8 cellular contexts compared by ENCODE assay signal in genomic region chr22:29768052-29768680, GRCh38. TPM values are rescaled to one million over a fixed set of nuclear protein-coding genes. Genes with fewer than 3 reads are reported as not detected.
A peak's percentile ranks its signal among the peaks of the same experiment; 100 is the strongest.
DNase-seq lines count a peak whose midpoint lies in the region; ATAC-seq and TF ChIP-seq lines count a peak whose summit lies in the region.

No MANE protein-coding gene starts in this region.

- H2BK15ac ChIP-seq in H9 (ENCODE audit: low read depth, low read length) = no peak overlapping the region

- H2BK20ac ChIP-seq in H9 (ENCODE audit: low read depth, low read length, poor library complexity, severe bottlenecking) = no peak overlapping the region

- no peak overlapping the region for H3K56ac ChIP-seq in H9 (ENCODE audit: insufficient read length, low read depth, low read length)

- H3K27ac Mint-ChIP-seq in H9 (peak overlapping the region; percentile 40 to 100 (median 99); a peak in 2 of 7 replicates), activated B cell treated with CpG ODN at 0.5 μM for 24 hours (peak overlapping the region; percentile 93)

- no peak overlapping the region for H4K8ac ChIP-seq in H9 (replicated peaks; ENCODE audit: insufficient read length, low read depth, low read length)

- H3K23me2 ChIP-seq in H9 (ENCODE audit: insufficient read length, low read depth, low read length, poor library complexity, severe bottlenecking) = peaks cover 13% of the 10 kb centered on the region

- H3K9ac ChIP-seq in H9 (ENCODE audit: extremely low read depth, insufficient read length, low read length) (peak overlapping the region; percentile 100), skeletal muscle tissue (ENCODE audit: low read depth in 1 of 3, low read length in 3 of 3) (peak overlapping the region; percentile 92 to 100 (median 99))

- H3T11ph ChIP-seq in H9 (ENCODE audit: low read length) = no peak overlapping the region

- H3K27me3 ChIP-seq in H9 (ENCODE audit: insufficient read depth, low read length) (no peaks in the 10 kb centered on the region), skeletal muscle tissue (ENCODE audit: control insufficient read depth in 3 of 3, insufficient read depth in 3 of 3, low read length in 3 of 3) (no peaks in the 10 kb centered on the region)

- H3K4me1 Mint-ChIP-seq in H9 = peaks cover 15 to 17% of the 10 kb centered on the region in 2 experiments
- H3K4me1 Mint-ChIP-seq in activated B cell treated with CpG ODN at 0.5 μM for 24 hours = peaks cover 32% of the 10 kb centered on the region

- no peak overlapping the region for H2BK5ac ChIP-seq in H9 (ENCODE audit: insufficient read length, low read length)

- H3K36me3 Mint-ChIP-seq in H9 (ENCODE audit: insufficient read depth in 1 of 3, low read depth in 3 of 3) (peaks cover 12 to 29% (median 24%) of the 10 kb centered on the region in 3 experiments; a peak in 6 of 7 replicates), activated B cell treated with CpG ODN at 0.5 μM for 24 hours (ENCODE audit: low read depth) (peaks cover 30% of the 10 kb centered on the region)

- H3K27me3 Mint-ChIP-seq in H9 (ENCODE audit: low read depth) = peaks cover 5% of the 10 kb centered on the region; the same call in 1 of the 2 replicates
- H3K27me3 Mint-ChIP-seq in activated B cell treated with CpG ODN at 0.5 μM for 24 hours = no peaks in the 10 kb centered on the region

- H4K20me1 ChIP-seq in H9 (ENCODE audit: control insufficient read depth, insufficient read depth, insufficient read length) = no peaks in the 10 kb centered on the region

- no peak overlapping the region for H2BK120ac ChIP-seq in H9 (ENCODE audit: low read depth, low read length, poor library complexity, severe bottlenecking)

- H3K4me2 ChIP-seq in H9 (ENCODE audit: insufficient read depth, insufficient read length, low read length) = peak overlapping the region; percentile 90

- intact Hi-C loops in activated B cell treated with CpG ODN at 0.5 μM for 24 hours (cut with micrococcal nuclease) = loop anchor here (5.0 kb wide), 1 partner anchor 501 kb away; the partner anchor contains the start of genes EWSR1 and RHBDD3
- intact Hi-C loops in left ventricle myocardium superior (cut with micrococcal nuclease) = loop anchor here (5.0 kb wide), 1 partner anchor 69 kb away; the partner anchor contains the start of gene ASCC2

- no peak overlapping the region for H3K23ac ChIP-seq in H9 (ENCODE audit: insufficient read length, low read depth, low read length)

- POLR2A ChIA-PET in activated B cell treated with CpG ODN at 0.5 μM for 24 hours (lab: Charles Lee) = no interaction called here

- no peak overlapping the region for H3K4ac ChIP-seq in H9 (ENCODE audit: low read depth, low read length)

- H3K79me1 ChIP-seq in H9 (ENCODE audit: insufficient read depth, low read depth, low read length, poor library complexity, severe bottlenecking) = no peaks in the 10 kb centered on the region

- H3K4me1 ChIP-seq in H9 (ENCODE audit: insufficient read depth, low read length) (peaks cover 2% of the 10 kb centered on the region; the same call in 1 of the 2 replicates), skeletal muscle tissue (ENCODE audit: control insufficient read depth in 3 of 3, insufficient read depth in 3 of 3, low read length in 3 of 3) (peaks cover 42 to 58% (median 43%) of the 10 kb centered on the region in 3 donors)

- H3K18ac ChIP-seq in H9 (ENCODE audit: insufficient read length, low read depth, low read length) = no peak overlapping the region

- ATAC-seq in activated B cell treated with CpG ODN at 0.5 μM for 24 hours (ENCODE audit: low read depth) = no peak
- ATAC-seq in left ventricle myocardium superior = peak; percentile 38
- ATAC-seq in HG02970 (IDR thresholded peaks at IDR 0.05; ENCODE audit: low FRiP score, unreplicated experiment) = no peak
- no peak for ATAC-seq in GM18498 (IDR thresholded peaks at IDR 0.05; ENCODE audit: unreplicated experiment)

- DNase-seq in H9 (no peak), activated B cell treated with CpG ODN at 0.5 μM for 24 hours (no peak), left ventricle myocardium superior (no peak), NCI-H1436 (lab: John Stamatoyannopoulos, UW) (no peak), amygdala (lab: John Stamatoyannopoulos, UW) (no peak)

- H3K27ac ChIP-seq in H9 (ENCODE audit: insufficient read length, low read depth, low read length) (no peak overlapping the region), skeletal muscle tissue (ENCODE audit: low read depth, low read length) (peak overlapping the region; percentile 97)

- H2AFZ ChIP-seq in H9 (ENCODE audit: low read length) = no peak overlapping the region

- H3K9me3 Mint-ChIP-seq in H9 (no peaks in the 10 kb centered on the region), activated B cell treated with CpG ODN at 0.5 μM for 24 hours (no peaks in the 10 kb centered on the region)

- H3K9me3 ChIP-seq in H9 (ENCODE audit: control insufficient read depth, low read depth, low read length) = no peaks in the 10 kb centered on the region
- H3K9me3 ChIP-seq in skeletal muscle tissue (ENCODE audit: control insufficient read depth in 3 of 3, low read length in 3 of 3) = no peaks in the 10 kb centered on the region

- no CpG with 5 or more reads among the region's 6 CpGs for WGBS in H9 (ENCODE audit: extremely low coverage, insufficient read length, low lambda C conversion rate)

- H3K4me3 Mint-ChIP-seq in H9 (peak overlapping the region; percentile 100), activated B cell treated with CpG ODN at 0.5 μM for 24 hours (peak overlapping the region; percentile 97)

- H4K91ac ChIP-seq in H9 (ENCODE audit: insufficient read length, low read depth, low read length) = no peak overlapping the region

- H2BK12ac ChIP-seq in H9 (ENCODE audit: insufficient read length, low read depth, low read length) = no peak overlapping the region

- no peak overlapping the region for H2AK5ac ChIP-seq in H9 (ENCODE audit: insufficient read length, low read length)

- TF ChIP-seq CTCF in H9 (conservative IDR thresholded peaks at IDR 0.05) = no peak
- no peak for TF ChIP-seq CTCF in activated B cell treated with CpG ODN at 0.5 μM for 24 hours (IDR thresholded peaks at IDR 0.05)

- no peak overlapping the region for H3K14ac ChIP-seq in H9 (ENCODE audit: insufficient read depth, low read length)

- H3K4me3 ChIP-seq in skeletal muscle tissue (ENCODE audit: low read length in 3 of 3) = peak overlapping the region; percentile 94 to 100 (median 100)

- H3K79me2 ChIP-seq in H9 (ENCODE audit: insufficient read depth, low read length) = peaks cover 7% of the 10 kb centered on the region; the same call in 1 of the 2 replicates

- peaks cover 17 to 20% (median 20%) of the 10 kb centered on the region in 3 donors for H3K36me3 ChIP-seq in skeletal muscle tissue (ENCODE audit: control insufficient read depth in 3 of 3, insufficient read depth in 3 of 3, low read length in 3 of 3)

- H4K5ac ChIP-seq in H9 (ENCODE audit: insufficient read length, low read depth, low read length) = no peak overlapping the region

- CTCF ChIA-PET in activated B cell treated with CpG ODN at 0.5 μM for 24 hours (lab: Charles Lee) = no interaction called here

RNA-seq across cellular contexts. Expression of gene UQCR10, which starts 1.0 kb away (rescaled TPM):
- total RNA-seq in H9 (2021) = 116 and 124 TPM in 2 replicates
- 68.1 and 81.7 TPM in 2 replicates for total RNA-seq in activated B cell treated with CpG ODN at 0.5 μM for 24 hours
- total RNA-seq in left ventricle myocardium superior = 402 TPM
- total RNA-seq in skeletal muscle tissue = 57.9 TPM

RNA-seq across cellular contexts. Expression of gene ZMAT5, which starts 1.4 kb away (rescaled TPM):
- 13.4 and 13.9 TPM in 2 replicates for total RNA-seq in H9 (2021)
- 19.2 and 22.6 TPM in 2 replicates for total RNA-seq in activated B cell treated with CpG ODN at 0.5 μM for 24 hours
- total RNA-seq in left ventricle myocardium superior = 21.6 TPM
- total RNA-seq in skeletal muscle tissue = 18.8 TPM

RNA-seq across cellular contexts. Expression of gene CABP7, which starts 48.4 kb away (rescaled TPM):
- total RNA-seq in H9 (2021) = 0.81 and 0.83 TPM in 2 replicates
- total RNA-seq in activated B cell treated with CpG ODN at 0.5 μM for 24 hours = 0.07 TPM in 1 of 2 replicates, not detected in the other
- total RNA-seq in left ventricle myocardium superior = not detected
- total RNA-seq in skeletal muscle tissue = not detected
